Comparison of ENCODE assay signal across 1 cellular context in genomic region chr2:126796931-126797621, GRCh38.
TF ChIP-seq lines count a peak whose summit lies in the region.

No MANE protein-coding gene starts in this region.

TF ChIP-seq in K562, 482 proteins besides CTCF, POLR2A, EP300 and RAD21 (continued from another document):
- TF ChIP-seq, protein P1, sequence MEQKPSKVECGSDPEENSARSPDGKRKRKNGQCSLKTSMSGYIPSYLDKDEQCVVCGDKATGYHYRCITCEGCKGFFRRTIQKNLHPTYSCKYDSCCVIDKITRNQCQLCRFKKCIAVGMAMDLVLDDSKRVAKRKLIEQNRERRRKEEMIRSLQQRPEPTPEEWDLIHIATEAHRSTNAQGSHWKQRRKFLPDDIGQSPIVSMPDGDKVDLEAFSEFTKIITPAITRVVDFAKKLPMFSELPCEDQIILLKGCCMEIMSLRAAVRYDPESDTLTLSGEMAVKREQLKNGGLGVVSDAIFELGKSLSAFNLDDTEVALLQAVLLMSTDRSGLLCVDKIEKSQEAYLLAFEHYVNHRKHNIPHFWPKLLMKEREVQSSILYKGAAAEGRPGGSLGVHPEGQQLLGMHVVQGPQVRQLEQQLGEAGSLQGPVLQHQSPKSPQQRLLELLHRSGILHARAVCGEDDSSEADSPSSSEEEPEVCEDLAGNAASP (IDR thresholded peaks at IDR 0.05) = no peak
- TF ChIP-seq NBN (IDR thresholded peaks at IDR 0.05; ENCODE audit: low read depth) (no peak), RBM17 (IDR thresholded peaks at IDR 0.05; ENCODE audit: borderline replicate concordance, low read depth, low read length) (no peak), NRF1 (conservative IDR thresholded peaks at IDR 0.05 in 1 of 2, IDR thresholded peaks at IDR 0.05 in 1 of 2) (no peak), ZNF212 (CRISPR knock-in tag; IDR thresholded peaks at IDR 0.05) (no peak), JUNB (CRISPR knock-in tag; conservative IDR thresholded peaks at IDR 0.05) (no peak), MXI1 (IDR thresholded peaks at IDR 0.05; ENCODE audit: low read depth, low read length) (no peak), ZFX (CRISPR knock-in tag; IDR thresholded peaks at IDR 0.05) (no peak)
- TF ChIP-seq, protein P2, sequence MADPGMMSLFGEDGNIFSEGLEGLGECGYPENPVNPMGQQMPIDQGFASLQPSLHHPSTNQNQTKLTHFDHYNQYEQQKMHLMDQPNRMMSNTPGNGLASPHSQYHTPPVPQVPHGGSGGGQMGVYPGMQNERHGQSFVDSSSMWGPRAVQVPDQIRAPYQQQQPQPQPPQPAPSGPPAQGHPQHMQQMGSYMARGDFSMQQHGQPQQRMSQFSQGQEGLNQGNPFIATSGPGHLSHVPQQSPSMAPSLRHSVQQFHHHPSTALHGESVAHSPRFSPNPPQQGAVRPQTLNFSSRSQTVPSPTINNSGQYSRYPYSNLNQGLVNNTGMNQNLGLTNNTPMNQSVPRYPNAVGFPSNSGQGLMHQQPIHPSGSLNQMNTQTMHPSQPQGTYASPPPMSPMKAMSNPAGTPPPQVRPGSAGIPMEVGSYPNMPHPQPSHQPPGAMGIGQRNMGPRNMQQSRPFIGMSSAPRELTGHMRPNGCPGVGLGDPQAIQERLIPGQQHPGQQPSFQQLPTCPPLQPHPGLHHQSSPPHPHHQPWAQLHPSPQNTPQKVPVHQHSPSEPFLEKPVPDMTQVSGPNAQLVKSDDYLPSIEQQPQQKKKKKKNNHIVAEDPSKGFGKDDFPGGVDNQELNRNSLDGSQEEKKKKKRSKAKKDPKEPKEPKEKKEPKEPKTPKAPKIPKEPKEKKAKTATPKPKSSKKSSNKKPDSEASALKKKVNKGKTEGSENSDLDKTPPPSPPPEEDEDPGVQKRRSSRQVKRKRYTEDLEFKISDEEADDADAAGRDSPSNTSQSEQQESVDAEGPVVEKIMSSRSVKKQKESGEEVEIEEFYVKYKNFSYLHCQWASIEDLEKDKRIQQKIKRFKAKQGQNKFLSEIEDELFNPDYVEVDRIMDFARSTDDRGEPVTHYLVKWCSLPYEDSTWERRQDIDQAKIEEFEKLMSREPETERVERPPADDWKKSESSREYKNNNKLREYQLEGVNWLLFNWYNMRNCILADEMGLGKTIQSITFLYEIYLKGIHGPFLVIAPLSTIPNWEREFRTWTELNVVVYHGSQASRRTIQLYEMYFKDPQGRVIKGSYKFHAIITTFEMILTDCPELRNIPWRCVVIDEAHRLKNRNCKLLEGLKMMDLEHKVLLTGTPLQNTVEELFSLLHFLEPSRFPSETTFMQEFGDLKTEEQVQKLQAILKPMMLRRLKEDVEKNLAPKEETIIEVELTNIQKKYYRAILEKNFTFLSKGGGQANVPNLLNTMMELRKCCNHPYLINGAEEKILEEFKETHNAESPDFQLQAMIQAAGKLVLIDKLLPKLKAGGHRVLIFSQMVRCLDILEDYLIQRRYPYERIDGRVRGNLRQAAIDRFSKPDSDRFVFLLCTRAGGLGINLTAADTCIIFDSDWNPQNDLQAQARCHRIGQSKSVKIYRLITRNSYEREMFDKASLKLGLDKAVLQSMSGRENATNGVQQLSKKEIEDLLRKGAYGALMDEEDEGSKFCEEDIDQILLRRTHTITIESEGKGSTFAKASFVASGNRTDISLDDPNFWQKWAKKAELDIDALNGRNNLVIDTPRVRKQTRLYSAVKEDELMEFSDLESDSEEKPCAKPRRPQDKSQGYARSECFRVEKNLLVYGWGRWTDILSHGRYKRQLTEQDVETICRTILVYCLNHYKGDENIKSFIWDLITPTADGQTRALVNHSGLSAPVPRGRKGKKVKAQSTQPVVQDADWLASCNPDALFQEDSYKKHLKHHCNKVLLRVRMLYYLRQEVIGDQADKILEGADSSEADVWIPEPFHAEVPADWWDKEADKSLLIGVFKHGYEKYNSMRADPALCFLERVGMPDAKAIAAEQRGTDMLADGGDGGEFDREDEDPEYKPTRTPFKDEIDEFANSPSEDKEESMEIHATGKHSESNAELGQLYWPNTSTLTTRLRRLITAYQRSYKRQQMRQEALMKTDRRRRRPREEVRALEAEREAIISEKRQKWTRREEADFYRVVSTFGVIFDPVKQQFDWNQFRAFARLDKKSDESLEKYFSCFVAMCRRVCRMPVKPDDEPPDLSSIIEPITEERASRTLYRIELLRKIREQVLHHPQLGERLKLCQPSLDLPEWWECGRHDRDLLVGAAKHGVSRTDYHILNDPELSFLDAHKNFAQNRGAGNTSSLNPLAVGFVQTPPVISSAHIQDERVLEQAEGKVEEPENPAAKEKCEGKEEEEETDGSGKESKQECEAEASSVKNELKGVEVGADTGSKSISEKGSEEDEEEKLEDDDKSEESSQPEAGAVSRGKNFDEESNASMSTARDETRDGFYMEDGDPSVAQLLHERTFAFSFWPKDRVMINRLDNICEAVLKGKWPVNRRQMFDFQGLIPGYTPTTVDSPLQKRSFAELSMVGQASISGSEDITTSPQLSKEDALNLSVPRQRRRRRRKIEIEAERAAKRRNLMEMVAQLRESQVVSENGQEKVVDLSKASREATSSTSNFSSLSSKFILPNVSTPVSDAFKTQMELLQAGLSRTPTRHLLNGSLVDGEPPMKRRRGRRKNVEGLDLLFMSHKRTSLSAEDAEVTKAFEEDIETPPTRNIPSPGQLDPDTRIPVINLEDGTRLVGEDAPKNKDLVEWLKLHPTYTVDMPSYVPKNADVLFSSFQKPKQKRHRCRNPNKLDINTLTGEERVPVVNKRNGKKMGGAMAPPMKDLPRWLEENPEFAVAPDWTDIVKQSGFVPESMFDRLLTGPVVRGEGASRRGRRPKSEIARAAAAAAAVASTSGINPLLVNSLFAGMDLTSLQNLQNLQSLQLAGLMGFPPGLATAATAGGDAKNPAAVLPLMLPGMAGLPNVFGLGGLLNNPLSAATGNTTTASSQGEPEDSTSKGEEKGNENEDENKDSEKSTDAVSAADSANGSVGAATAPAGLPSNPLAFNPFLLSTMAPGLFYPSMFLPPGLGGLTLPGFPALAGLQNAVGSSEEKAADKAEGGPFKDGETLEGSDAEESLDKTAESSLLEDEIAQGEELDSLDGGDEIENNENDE (IDR thresholded peaks at IDR 0.05; ENCODE audit: low read depth, low read length) = no peak
- TF ChIP-seq, protein P3, sequence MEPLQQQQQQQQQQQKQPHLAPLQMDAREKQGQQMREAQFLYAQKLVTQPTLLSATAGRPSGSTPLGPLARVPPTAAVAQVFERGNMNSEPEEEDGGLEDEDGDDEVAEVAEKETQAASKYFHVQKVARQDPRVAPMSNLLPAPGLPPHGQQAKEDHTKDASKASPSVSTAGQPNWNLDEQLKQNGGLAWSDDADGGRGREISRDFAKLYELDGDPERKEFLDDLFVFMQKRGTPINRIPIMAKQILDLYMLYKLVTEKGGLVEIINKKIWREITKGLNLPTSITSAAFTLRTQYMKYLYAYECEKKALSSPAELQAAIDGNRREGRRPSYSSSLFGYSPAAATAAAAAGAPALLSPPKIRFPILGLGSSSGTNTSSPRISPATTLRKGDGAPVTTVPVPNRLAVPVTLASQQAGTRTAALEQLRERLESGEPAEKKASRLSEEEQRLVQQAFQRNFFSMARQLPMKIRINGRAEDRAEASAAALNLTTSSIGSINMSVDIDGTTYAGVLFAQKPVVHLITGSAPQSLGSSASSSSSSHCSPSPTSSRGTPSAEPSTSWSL (CRISPR knock-in tag; IDR thresholded peaks at IDR 0.05; ENCODE audit: borderline replicate concordance) = no peak
